In the genomic region with DNA sequence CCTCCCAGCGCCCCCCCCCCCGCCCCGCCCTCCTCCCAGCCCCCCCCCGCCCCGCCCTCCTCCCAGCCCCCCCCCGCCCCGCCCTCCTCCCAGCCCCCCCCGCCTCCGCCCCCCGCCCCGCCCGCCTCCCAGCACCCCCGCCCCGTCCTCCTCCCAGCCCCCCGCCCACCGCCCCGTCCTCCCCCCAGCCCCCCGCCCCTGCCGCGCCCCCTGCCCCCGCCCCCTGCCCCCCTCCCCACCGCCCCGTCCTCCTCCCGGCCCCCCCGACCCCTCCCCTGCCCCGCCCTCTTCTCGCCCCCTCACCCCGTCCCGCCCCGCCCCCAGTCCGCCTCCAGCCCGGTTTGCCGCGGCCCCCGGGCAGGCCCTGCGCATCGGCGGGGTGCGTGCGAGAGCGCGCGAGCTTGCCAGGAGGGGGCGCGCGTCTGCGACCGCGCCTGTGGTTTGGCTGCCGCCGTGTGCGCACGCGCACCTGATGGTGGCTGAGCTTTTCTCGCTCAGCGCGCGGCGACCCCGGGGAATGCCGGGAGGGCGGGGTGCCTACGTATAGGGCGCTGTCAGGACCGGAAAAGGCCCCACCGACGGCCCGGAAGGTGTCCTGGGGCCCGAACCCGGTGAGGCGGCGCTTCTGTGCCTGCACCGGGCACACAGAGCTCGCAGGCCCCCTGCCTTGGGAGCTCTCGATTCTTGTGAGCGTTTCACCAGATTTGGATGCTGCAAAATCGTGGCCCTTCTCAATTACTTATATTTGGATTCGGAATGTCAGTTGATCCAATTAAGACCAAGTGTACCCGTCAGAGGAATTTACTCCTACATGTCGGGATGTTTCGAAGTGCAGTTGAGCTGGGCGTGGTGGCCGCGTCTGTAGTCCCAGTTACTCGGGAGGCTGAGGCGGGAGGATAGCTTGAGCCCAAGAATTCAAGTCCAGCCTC, we compare ENCODE assay signal across 8 cellular contexts. TPM values are rescaled to one million over a fixed set of nuclear protein-coding genes. Genes with fewer than 3 reads are reported as not detected.
DNase-seq lines count a peak whose midpoint lies in the region; ATAC-seq, FAIRE-seq and TF ChIP-seq lines count a peak whose summit lies in the region.

No MANE protein-coding gene starts in this region.

- peak overlapping the region; percentile 59 for H3K4me3 ChIP-seq in LNCaP clone FGC (ENCODE audit: low read depth, low read length)

- peaks cover 8% of the 10 kb centered on the region for H3K4me1 Mint-ChIP-seq in activated T-helper 17 cell treated with anti-CD3 and anti-CD28 coated beads, Interleukin-2, amount 50 U/mL, for 72 hours
- H3K4me1 Mint-ChIP-seq in natural killer cell treated with Interleukin-12 subunit alpha and Interleukin-12 subunit beta and Interleukin-15 and Interleukin-18, amount 100 ng/mL, for 72 hours (ENCODE audit: low read depth in 2 of 2) = peaks cover 4% of the 10 kb centered on the region in 2 donors

- FAIRE-seq in H54 (lab: Jason Lieb, UNC) = peak; percentile 38

- peak overlapping the region; percentile 88 for H3K27ac Mint-ChIP-seq in activated T-helper 17 cell treated with anti-CD3 and anti-CD28 coated beads, Interleukin-2, amount 50 U/mL, for 72 hours
- peak overlapping the region; percentile 79 to 91 for H3K27ac Mint-ChIP-seq in natural killer cell treated with Interleukin-12 subunit alpha and Interleukin-12 subunit beta and Interleukin-15 and Interleukin-18, amount 100 ng/mL, for 72 hours

- peak; percentile 87 for TF ChIP-seq CTCF in LNCaP clone FGC (IDR thresholded peaks at IDR 0.05; ENCODE audit: control insufficient read depth, extremely low read depth, insufficient read depth)

- H3K36me3 Mint-ChIP-seq in activated T-helper 17 cell treated with anti-CD3 and anti-CD28 coated beads, Interleukin-2, amount 50 U/mL, for 72 hours (ENCODE audit: low read depth) = peaks cover 8% of the 10 kb centered on the region
- no peaks in the 10 kb centered on the region for H3K36me3 Mint-ChIP-seq in natural killer cell treated with Interleukin-12 subunit alpha and Interleukin-12 subunit beta and Interleukin-15 and Interleukin-18, amount 100 ng/mL, for 72 hours

- no peaks in the 10 kb centered on the region for H3K36me3 ChIP-seq in ES-I3 (ENCODE audit: insufficient read depth, low read length)

- peak; percentile 91 for DNase-seq in H54 (ENCODE audit: insufficient read length, low spot score)
- DNase-seq in LNCaP clone FGC (ENCODE audit: low read depth) = peak; percentile 79
- peak; percentile 90 for DNase-seq in RPMI7951 (ENCODE audit: low read depth)
- peak; percentile 90 for DNase-seq in fibroblast of peridontal ligament (ENCODE audit: extremely low read depth)
- peak; percentile 99 for DNase-seq in natural killer cell treated with Interleukin-12 subunit alpha and Interleukin-12 subunit beta and Interleukin-15 and Interleukin-18, amount 100 ng/mL, for 72 hours (ENCODE audit: low spot score)
- peak; percentile 91 to 97 (median 94) for DNase-seq in stimulated activated naive CD4-positive, alpha-beta T cell (lab: John Stamatoyannopoulos, UW)

- TF ChIP-seq POLR2A in H54 (IDR thresholded peaks at IDR 0.05; ENCODE audit: low read depth, low read length) = peak; percentile 69

- H3K27me3 Mint-ChIP-seq in activated T-helper 17 cell treated with anti-CD3 and anti-CD28 coated beads, Interleukin-2, amount 50 U/mL, for 72 hours = no peaks in the 10 kb centered on the region
- peaks cover 0 to 3% of the 10 kb centered on the region in 2 donors for H3K27me3 Mint-ChIP-seq in natural killer cell treated with Interleukin-12 subunit alpha and Interleukin-12 subunit beta and Interleukin-15 and Interleukin-18, amount 100 ng/mL, for 72 hours

- H3K4me1 ChIP-seq in ES-I3 (ENCODE audit: insufficient read depth, low read length) = peaks cover 11% of the 10 kb centered on the region; the same call in 1 of the 2 replicates

- no peaks in the 10 kb centered on the region for H3K9me3 Mint-ChIP-seq in activated T-helper 17 cell treated with anti-CD3 and anti-CD28 coated beads, Interleukin-2, amount 50 U/mL, for 72 hours
- H3K9me3 Mint-ChIP-seq in natural killer cell treated with Interleukin-12 subunit alpha and Interleukin-12 subunit beta and Interleukin-15 and Interleukin-18, amount 100 ng/mL, for 72 hours = no peaks in the 10 kb centered on the region

- H3K9me3 ChIP-seq in ES-I3 (ENCODE audit: control insufficient read depth, insufficient read depth, low read length) = no peaks in the 10 kb centered on the region

- peak overlapping the region; percentile 82 for H3K4me3 Mint-ChIP-seq in activated T-helper 17 cell treated with anti-CD3 and anti-CD28 coated beads, Interleukin-2, amount 50 U/mL, for 72 hours
- H3K4me3 Mint-ChIP-seq in natural killer cell treated with Interleukin-12 subunit alpha and Interleukin-12 subunit beta and Interleukin-15 and Interleukin-18, amount 100 ng/mL, for 72 hours = peak overlapping the region; percentile 77

- peak overlapping the region; percentile 58 for H3K9ac ChIP-seq in ES-I3 (ENCODE audit: low read depth, low read length)

- ATAC-seq in activated T-helper 17 cell treated with anti-CD3 and anti-CD28 coated beads, Interleukin-2, amount 50 U/mL, for 72 hours (replicated peaks) = peak; percentile 92
- ATAC-seq in natural killer cell treated with Interleukin-12 subunit alpha and Interleukin-12 subunit beta and Interleukin-15 and Interleukin-18, amount 100 ng/mL, for 72 hours = peak; percentile 95 to 96

RNA-seq across cellular contexts. Expression of a gene that starts 0.5 kb away (rescaled TPM):
- 17.9 and 21.7 TPM in 2 replicates for total RNA-seq in RPMI7951 (2014; rRNA removed; shearing (Covaris generic))
- 10 to 100 TPM; 53.5 to 84.8 TPM for total RNA-seq in activated T-helper 17 cell treated with anti-CD3 and anti-CD28 coated beads, Interleukin-2, amount 50 U/mL, for 72 hours
- 10 to 100 TPM; 23.6 to 79.0 TPM for total RNA-seq in natural killer cell treated with Interleukin-12 subunit alpha and Interleukin-12 subunit beta and Interleukin-15 and Interleukin-18, amount 100 ng/mL, for 72 hours

RNA-seq across cellular contexts. Expression of a gene that starts 36.1 kb away (rescaled TPM):
- 285 and 426 TPM in 2 replicates for total RNA-seq in RPMI7951 (2014; rRNA removed; shearing (Covaris generic))
- 100 to 1,000 TPM; 127 to 199 TPM for total RNA-seq in activated T-helper 17 cell treated with anti-CD3 and anti-CD28 coated beads, Interleukin-2, amount 50 U/mL, for 72 hours
- 100 to 1,000 TPM in 1 of 2 donors, 10 to 100 TPM in 1; 76.4 to 110 TPM for total RNA-seq in natural killer cell treated with Interleukin-12 subunit alpha and Interleukin-12 subunit beta and Interleukin-15 and Interleukin-18, amount 100 ng/mL, for 72 hours

RNA-seq across cellular contexts. Expression of a gene that starts 44.2 kb away (rescaled TPM):
- 17.5 and 21.6 TPM in 2 replicates for total RNA-seq in RPMI7951 (2014; rRNA removed; shearing (Covaris generic))
- total RNA-seq in activated T-helper 17 cell treated with anti-CD3 and anti-CD28 coated beads, Interleukin-2, amount 50 U/mL, for 72 hours = 10 to 100 TPM in 1 of 2 donors, 1 to 10 TPM in 1; 7.3 to 18.2 TPM
- total RNA-seq in natural killer cell treated with Interleukin-12 subunit alpha and Interleukin-12 subunit beta and Interleukin-15 and Interleukin-18, amount 100 ng/mL, for 72 hours = 10 to 100 TPM; 11.6 to 23.9 TPM

Comparison
In these comparisons a context has a peak if more than half of its experiments do, and no peak if none do; other contexts are left out.
1. Peak in every context shown above with its lines: DNase-seq, ATAC-seq and H3K4me3 ChIP-seq.